11 cellular contexts compared by ENCODE assay signal in genomic region chr3:155069729-155070128, GRCh38. TPM values are rescaled to one million over a fixed set of nuclear protein-coding genes. Genes with fewer than 3 reads are reported as not detected.
DNase-seq lines count a peak whose midpoint lies in the region; ATAC-seq and TF ChIP-seq lines count a peak whose summit lies in the region.
"Had no signal": no experiment of that assay in that cellular context is flagged by ENCODE, and none has a peak within 500 bp of the region (broad histone marks: within the 10 kb centered on the region; RNA-seq: fewer than 3 reads in every experiment).

No MANE protein-coding gene starts in this region.

- H3K36me3 Mint-ChIP-seq in chondrocyte (ENCODE audit: low read depth) (no peaks in the 10 kb centered on the region), mesothelial cell of epicardium (no peaks in the 10 kb centered on the region)

- H3K9me3 Mint-ChIP-seq in chondrocyte (ENCODE audit: low read depth) (no peaks in the 10 kb centered on the region), mesothelial cell of epicardium (peaks cover 4% of the 10 kb centered on the region)

- H3K27ac Mint-ChIP-seq in chondrocyte (ENCODE audit: unreplicated experiment): peak overlapping the region; percentile 29
- peak overlapping the region; percentile 26 for H3K27ac Mint-ChIP-seq in mesothelial cell of epicardium

- ATAC-seq in GM21723 (IDR thresholded peaks at IDR 0.05; ENCODE audit: unreplicated experiment) (no peak), HG02678 (IDR thresholded peaks at IDR 0.05; ENCODE audit: unreplicated experiment) (no peak)

- DNase-seq in Daoy (ENCODE audit: low read depth) (peak; percentile 6), NCI-H226 (peak; percentile 86), chondrocyte (ENCODE audit: low spot score) (no peak), mesothelial cell of epicardium (ENCODE audit: low spot score in 2 of 2, unreplicated experiment in 2 of 2) (no peak), NCI-H2196 treated with DMSO at 0.1 percent for 48 hours (lab: John Stamatoyannopoulos, UW; ENCODE audit: unreplicated experiment) (no peak), pons (ENCODE audit: low spot score) (no peak)
- DNase-seq: activated naive CD4-positive, alpha-beta T cell; caudate nucleus; NCI-H2107 had no signal

- H3K27me3 Mint-ChIP-seq in chondrocyte (ENCODE audit: low read depth) (no peaks in the 10 kb centered on the region), mesothelial cell of epicardium (ENCODE audit: low read depth) (no peaks in the 10 kb centered on the region)

- H3K4me1 Mint-ChIP-seq in chondrocyte (ENCODE audit: low read depth) (peaks cover 36% of the 10 kb centered on the region), mesothelial cell of epicardium (peaks cover 12% of the 10 kb centered on the region)

- H3K4me3 Mint-ChIP-seq in chondrocyte (ENCODE audit: unreplicated experiment): no peak overlapping the region
- H3K4me3 Mint-ChIP-seq in mesothelial cell of epicardium: no peak overlapping the region

- TF ChIP-seq CTCF in chondrocyte (IDR thresholded peaks at IDR 0.05) (no peak), mesothelial cell of epicardium (IDR thresholded peaks at IDR 0.05; ENCODE audit: unreplicated experiment) (no peak)

RNA-seq across cellular contexts. Expression of gene MME, which starts 10.4 kb away (rescaled TPM):
- 1.5 and 6.4 TPM in 2 replicates for total RNA-seq in Daoy (2014; rRNA removed; shearing (Covaris generic))
- total RNA-seq in chondrocyte: 1.7 to 8.9 TPM (median 2.5 TPM) in 3 replicates
- 29.3 to 33.3 TPM (median 31.7 TPM) in 3 replicates for total RNA-seq in mesothelial cell of epicardium

Comparison
In these comparisons a context has a peak if more than half of its experiments do, and no peak if none do; other contexts are left out.
1. DNase-seq: peak in Daoy (single experiment) and NCI-H226 (single experiment); none in chondrocyte (single experiment), mesothelial cell of epicardium (0 of 2), NCI-H2196 treated with DMSO at 0.1 percent for 48 hours (single experiment) and pons (single experiment).